ENCODE assay signal across 9 cellular contexts in the genomic region with DNA sequence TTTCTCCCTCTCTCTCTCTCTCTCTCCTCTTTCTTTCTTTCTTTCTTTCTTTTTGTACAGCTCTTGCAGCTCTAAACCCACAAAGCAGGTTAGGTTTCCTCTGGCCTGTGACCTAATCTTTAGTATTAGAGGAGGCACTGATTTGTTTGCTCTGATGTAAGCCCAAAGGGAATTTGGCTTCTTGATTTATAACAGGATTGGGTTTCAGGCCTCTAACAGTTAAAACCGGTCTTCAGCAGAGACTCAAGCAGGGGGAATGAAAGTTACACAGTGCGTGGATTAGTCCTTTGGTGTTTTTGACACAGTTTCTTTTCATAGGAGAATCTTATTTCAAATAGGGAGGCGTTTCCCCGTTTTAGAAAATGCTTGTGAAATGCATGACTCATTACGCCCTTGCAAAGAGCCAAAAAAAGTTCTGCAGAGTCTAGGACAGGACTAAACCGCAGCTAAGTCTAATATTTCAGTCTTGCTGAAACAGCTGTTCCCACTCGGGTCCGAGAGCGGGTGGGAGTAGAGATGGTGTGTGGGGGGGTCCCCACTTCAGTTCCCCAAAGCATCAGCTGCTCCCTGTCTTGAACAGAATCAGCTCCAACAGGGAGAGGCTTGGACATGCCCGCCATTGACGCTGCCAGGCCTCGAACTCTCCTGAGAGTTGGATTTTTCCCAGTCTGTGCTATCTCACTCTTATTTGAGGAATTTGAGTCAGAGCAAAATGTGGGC.
DNase-seq lines count a peak whose midpoint lies in the region; ATAC-seq and TF ChIP-seq lines count a peak whose summit lies in the region.
"Had no signal": no experiment of that assay in that cellular context is flagged by ENCODE, and none has a peak within 500 bp of the region (broad histone marks: within the 10 kb centered on the region; RNA-seq: fewer than 3 reads in every experiment).

No MANE protein-coding gene starts in this region.

- whole genome bisulfite sequencing in adipose tissue, 3 donors: 20 to 53% (median 21%) methylated on average over 12 of the region's 12 CpGs

- peaks cover 51% of the 10 kb centered on the region for H3K4me1 Mint-ChIP-seq in stimulated activated naive CD8-positive, alpha-beta T cell treated with anti-CD3 and anti-CD28 coated beads, Interleukin-15, Interleukin-2, amounts not matched to agents 100 ng/mL and 50 ng/mL, for 24 hours (ENCODE audit: low read depth)
- H3K4me1 Mint-ChIP-seq in naive thymus-derived CD8-positive, alpha-beta T cell: peaks cover 15 to 54% (median 26%) of the 10 kb centered on the region in 4 donors

- DNase-seq in HT1080 (ENCODE audit: low read depth) (peak; percentile 89), inferior parietal cortex (ENCODE audit: extremely low spot score) (peak; percentile 63), NCI-H345 treated with DMSO at 0.1 percent for 48 hours (lab: John Stamatoyannopoulos, UW; ENCODE audit: unreplicated experiment) (no peak)
- no peak for DNase-seq in naive thymus-derived CD8-positive, alpha-beta T cell
- DNase-seq: naive B cell had no signal

- H3K27ac ChIP-seq in C4-2B (peak overlapping the region; percentile 78), adipose tissue (ENCODE audit: low read depth, low read length) (peak overlapping the region; percentile 45)

- POLR2A ChIA-PET in naive thymus-derived CD8-positive, alpha-beta T cell (lab: Charles Lee): interaction anchor here (0.7 kb wide), 1 partner anchor 16 kb away, joined by 3 read pairs; no protein-coding TSS in a partner anchor

- no peaks in the 10 kb centered on the region for H3K36me3 Mint-ChIP-seq in stimulated activated naive CD8-positive, alpha-beta T cell treated with anti-CD3 and anti-CD28 coated beads, Interleukin-15, Interleukin-2, amounts not matched to agents 100 ng/mL and 50 ng/mL, for 24 hours (ENCODE audit: low read depth)
- no peaks in the 10 kb centered on the region for H3K36me3 Mint-ChIP-seq in naive thymus-derived CD8-positive, alpha-beta T cell
- H3K36me3 Mint-ChIP-seq: naive B cell had no signal

- no peak for ATAC-seq in naive thymus-derived CD8-positive, alpha-beta T cell
- ATAC-seq in HG02623 (IDR thresholded peaks at IDR 0.05; ENCODE audit: unreplicated experiment): no peak

- peak overlapping the region; percentile 60 for H3K4me3 Mint-ChIP-seq in stimulated activated naive CD8-positive, alpha-beta T cell treated with anti-CD3 and anti-CD28 coated beads, Interleukin-15, Interleukin-2, amounts not matched to agents 100 ng/mL and 50 ng/mL, for 24 hours
- no peak overlapping the region for H3K4me3 Mint-ChIP-seq in naive thymus-derived CD8-positive, alpha-beta T cell
- H3K4me3 Mint-ChIP-seq: naive B cell had no signal

- H3K27me3 Mint-ChIP-seq in stimulated activated naive CD8-positive, alpha-beta T cell treated with anti-CD3 and anti-CD28 coated beads, Interleukin-15, Interleukin-2, amounts not matched to agents 100 ng/mL and 50 ng/mL, for 24 hours: peaks cover 6% of the 10 kb centered on the region
- H3K27me3 Mint-ChIP-seq in naive thymus-derived CD8-positive, alpha-beta T cell: peaks cover 3 to 22% (median 14%) of the 10 kb centered on the region in 5 donors
- H3K27me3 Mint-ChIP-seq: naive B cell had no signal

- peak overlapping the region; percentile 84 for H3K27ac Mint-ChIP-seq in stimulated activated naive CD8-positive, alpha-beta T cell treated with anti-CD3 and anti-CD28 coated beads, Interleukin-15, Interleukin-2, amounts not matched to agents 100 ng/mL and 50 ng/mL, for 24 hours
- peak overlapping the region in 1 of 10 donors; percentile 33 for H3K27ac Mint-ChIP-seq in naive thymus-derived CD8-positive, alpha-beta T cell

- no peak for TF ChIP-seq CTCF in C4-2B (conservative IDR thresholded peaks at IDR 0.05)

- H3K9me3 Mint-ChIP-seq in stimulated activated naive CD8-positive, alpha-beta T cell treated with anti-CD3 and anti-CD28 coated beads, Interleukin-15, Interleukin-2, amounts not matched to agents 100 ng/mL and 50 ng/mL, for 24 hours: no peaks in the 10 kb centered on the region
- H3K9me3 Mint-ChIP-seq in naive thymus-derived CD8-positive, alpha-beta T cell: no peaks in the 10 kb centered on the region
- H3K9me3 Mint-ChIP-seq: naive B cell had no signal

Comparison
In these comparisons a context has a peak if more than half of its experiments do, and no peak if none do; other contexts are left out.
1. DNase-seq: peak in HT1080 (single experiment) and inferior parietal cortex (single experiment); none in NCI-H345 treated with DMSO at 0.1 percent for 48 hours (single experiment) and naive thymus-derived CD8-positive, alpha-beta T cell (0 of 10).